In the genomic region with DNA sequence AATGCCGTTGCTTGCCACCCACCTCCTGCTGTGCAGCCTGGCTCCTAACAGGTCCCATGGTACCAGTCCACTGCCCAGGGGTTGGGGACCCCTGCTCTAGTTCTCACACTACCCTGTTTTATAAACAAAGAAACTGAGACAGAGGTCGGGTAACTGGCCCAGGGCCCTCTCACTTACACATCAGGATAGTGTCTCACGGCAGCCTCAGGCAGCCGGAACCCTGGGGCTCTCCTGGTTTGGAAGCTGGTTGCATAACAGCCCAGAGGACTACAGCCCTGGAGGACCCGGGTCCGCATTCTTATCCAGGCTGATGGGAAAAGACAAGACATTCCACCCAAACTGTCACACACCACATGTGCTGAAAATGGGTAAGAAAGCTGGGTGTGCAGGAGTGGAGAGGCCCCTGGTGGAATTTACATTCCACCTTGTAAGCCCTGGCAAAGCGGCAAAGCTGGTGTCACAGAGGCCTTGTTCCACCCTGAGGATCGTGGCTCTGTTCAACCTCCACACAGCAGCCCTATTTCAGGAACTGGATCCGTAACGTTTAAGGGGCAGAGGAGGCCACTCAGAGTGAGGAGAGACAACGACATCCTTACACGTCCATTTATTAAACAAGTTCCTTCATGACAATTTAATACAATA, we compare ENCODE assay signal across 29 cellular contexts. TPM values are rescaled to one million over a fixed set of nuclear protein-coding genes. Genes with fewer than 3 reads are reported as not detected.
"Had no signal": no experiment of that assay in that cellular context is flagged by ENCODE, and none has a peak within 500 bp of the region (broad histone marks: within the 10 kb centered on the region; RNA-seq: fewer than 3 reads in every experiment).

No MANE protein-coding gene starts in this region.

- H3K9me3 Mint-ChIP-seq: mesothelial cell of epicardium; natural killer cell; neural crest cell; stimulated activated naive B cell treated with anti-CD40 and anti-IgM and Interleukin-4, amounts not matched to agents 10 μg/mL and 1 μg/mL and 100 μg/mL, for 72 hours; stimulated activated naive CD8-positive, alpha-beta T cell treated with anti-CD3 and anti-CD28 coated beads, Interleukin-15, amount 100 ng/mL, for 72 hours had no signal

- H3K4me3 Mint-ChIP-seq: mesothelial cell of epicardium; natural killer cell; neural crest cell; stimulated activated naive B cell treated with anti-CD40 and anti-IgM and Interleukin-4, amounts not matched to agents 10 μg/mL and 1 μg/mL and 100 μg/mL, for 72 hours; stimulated activated naive CD8-positive, alpha-beta T cell treated with anti-CD3 and anti-CD28 coated beads, Interleukin-15, amount 100 ng/mL, for 72 hours had no signal

- H3K27me3 ChIP-seq: esophagus squamous epithelium, gastroesophageal sphincter, testis, tibial nerve had no signal

- H3K27ac Mint-ChIP-seq: mesothelial cell of epicardium; stimulated activated naive B cell treated with anti-CD40 and anti-IgM and Interleukin-4, amounts not matched to agents 10 μg/mL and 1 μg/mL and 100 μg/mL, for 72 hours had no signal

- H3K36me3 Mint-ChIP-seq: natural killer cell had no signal

- H2AFZ ChIP-seq: parathyroid adenoma had no signal

- ATAC-seq: gastroesophageal sphincter; left lobe of liver; natural killer cell; psoas muscle; sciatic nerve; stimulated activated naive B cell treated with anti-CD40 and anti-IgM and Interleukin-4, amounts not matched to agents 10 μg/mL and 1 μg/mL and 100 μg/mL, for 72 hours; stimulated activated naive CD8-positive, alpha-beta T cell treated with anti-CD3 and anti-CD28 coated beads, Interleukin-15, amount 100 ng/mL, for 72 hours had no signal

- H3K27ac ChIP-seq: epithelial cell of prostate, esophagus squamous epithelium, gastroesophageal sphincter, parathyroid adenoma, psoas muscle, tibial nerve had no signal

- H3K4me1 Mint-ChIP-seq: natural killer cell; neural crest cell; stimulated activated naive B cell treated with anti-CD40 and anti-IgM and Interleukin-4, amounts not matched to agents 10 μg/mL and 1 μg/mL and 100 μg/mL, for 72 hours had no signal

- H3K4me3 ChIP-seq: esophagus squamous epithelium, gastroesophageal sphincter, psoas muscle, testis, tibial nerve had no signal

- DNase-seq: effector memory CD4-positive, alpha-beta T cell; esophagus squamous epithelium; foreskin fibroblast; glutamatergic neuron; islet precursor cell; mammary epithelial cell; natural killer cell; nucleus accumbens; psoas muscle; retina; stimulated activated CD4-positive, alpha-beta T cell treated with anti-CD3 and anti-CD28 coated beads, Interleukin-2, amount 100 ng/mL, for 24 hours; stimulated activated CD4-positive, alpha-beta T cell treated with anti-CD3 and anti-CD28 coated beads, Interleukin-4, amount 100 ng/mL, for 4 hours; stimulated activated naive B cell treated with anti-CD40 and anti-IgM and Interleukin-4, amounts not matched to agents 10 μg/mL and 1 μg/mL and 100 μg/mL, for 72 hours; stimulated activated naive CD8-positive, alpha-beta T cell treated with anti-CD3 and anti-CD28 coated beads, Interleukin-15, amount 100 ng/mL, for 72 hours; testis had no signal

- H3K9me3 ChIP-seq: esophagus squamous epithelium, gastroesophageal sphincter, psoas muscle, testis, tibial nerve had no signal

- H3K27me3 Mint-ChIP-seq: stimulated activated naive CD8-positive, alpha-beta T cell treated with anti-CD3 and anti-CD28 coated beads, Interleukin-15, amount 100 ng/mL, for 72 hours had no signal

- H3K9ac ChIP-seq: parathyroid adenoma had no signal

RNA-seq across cellular contexts. Expression of gene CMTM2, which starts 35.0 kb away (rescaled TPM):
- total RNA-seq: cerebellum, esophagus squamous epithelium, gastroesophageal sphincter, left lobe of liver, mammary epithelial cell, mucosa of gallbladder, myocyte, psoas muscle, skeletal muscle tissue, subcutaneous adipose tissue, tibial nerve, ureter had no signal

RNA-seq across cellular contexts. Expression of gene CMTM1, which starts 48.0 kb away (rescaled TPM):
- total RNA-seq: skeletal muscle tissue had no signal
